In the genomic region with DNA sequence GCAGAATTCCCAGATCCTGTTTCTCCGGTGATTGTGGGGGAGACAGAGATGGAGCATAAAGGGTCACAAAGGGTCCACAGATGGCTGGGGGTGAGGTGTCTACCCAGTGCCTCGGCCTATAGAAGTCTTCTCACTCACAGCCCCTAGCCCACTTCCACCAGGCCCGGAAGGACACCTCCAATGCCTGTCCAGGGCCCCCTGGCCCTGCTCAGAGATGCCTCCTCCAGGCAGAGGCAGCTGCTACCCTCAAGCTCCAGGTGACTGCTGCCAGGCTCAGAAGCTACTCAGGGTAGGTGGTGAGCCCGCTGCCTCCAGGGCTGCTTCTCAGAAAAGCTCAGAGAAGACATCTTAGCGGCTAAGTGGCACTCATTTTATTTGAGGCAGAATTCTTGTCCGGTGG, we compare ENCODE assay signal across 2 cellular contexts.
TF ChIP-seq lines count a peak whose summit lies in the region.

No MANE protein-coding gene starts in this region.

TF ChIP-seq in HepG2, 621 proteins besides CTCF, POLR2A, EP300 and RAD21:
- no peak for TF ChIP-seq NFKB2 (CRISPR knock-in tag; IDR thresholded peaks at IDR 0.05; ENCODE audit: borderline replicate concordance)
- no peak for TF ChIP-seq ZFP36 (IDR thresholded peaks at IDR 0.05; ENCODE audit: borderline replicate concordance, low read depth, low read length, partially characterized antibody)
- TF ChIP-seq, protein P1, sequence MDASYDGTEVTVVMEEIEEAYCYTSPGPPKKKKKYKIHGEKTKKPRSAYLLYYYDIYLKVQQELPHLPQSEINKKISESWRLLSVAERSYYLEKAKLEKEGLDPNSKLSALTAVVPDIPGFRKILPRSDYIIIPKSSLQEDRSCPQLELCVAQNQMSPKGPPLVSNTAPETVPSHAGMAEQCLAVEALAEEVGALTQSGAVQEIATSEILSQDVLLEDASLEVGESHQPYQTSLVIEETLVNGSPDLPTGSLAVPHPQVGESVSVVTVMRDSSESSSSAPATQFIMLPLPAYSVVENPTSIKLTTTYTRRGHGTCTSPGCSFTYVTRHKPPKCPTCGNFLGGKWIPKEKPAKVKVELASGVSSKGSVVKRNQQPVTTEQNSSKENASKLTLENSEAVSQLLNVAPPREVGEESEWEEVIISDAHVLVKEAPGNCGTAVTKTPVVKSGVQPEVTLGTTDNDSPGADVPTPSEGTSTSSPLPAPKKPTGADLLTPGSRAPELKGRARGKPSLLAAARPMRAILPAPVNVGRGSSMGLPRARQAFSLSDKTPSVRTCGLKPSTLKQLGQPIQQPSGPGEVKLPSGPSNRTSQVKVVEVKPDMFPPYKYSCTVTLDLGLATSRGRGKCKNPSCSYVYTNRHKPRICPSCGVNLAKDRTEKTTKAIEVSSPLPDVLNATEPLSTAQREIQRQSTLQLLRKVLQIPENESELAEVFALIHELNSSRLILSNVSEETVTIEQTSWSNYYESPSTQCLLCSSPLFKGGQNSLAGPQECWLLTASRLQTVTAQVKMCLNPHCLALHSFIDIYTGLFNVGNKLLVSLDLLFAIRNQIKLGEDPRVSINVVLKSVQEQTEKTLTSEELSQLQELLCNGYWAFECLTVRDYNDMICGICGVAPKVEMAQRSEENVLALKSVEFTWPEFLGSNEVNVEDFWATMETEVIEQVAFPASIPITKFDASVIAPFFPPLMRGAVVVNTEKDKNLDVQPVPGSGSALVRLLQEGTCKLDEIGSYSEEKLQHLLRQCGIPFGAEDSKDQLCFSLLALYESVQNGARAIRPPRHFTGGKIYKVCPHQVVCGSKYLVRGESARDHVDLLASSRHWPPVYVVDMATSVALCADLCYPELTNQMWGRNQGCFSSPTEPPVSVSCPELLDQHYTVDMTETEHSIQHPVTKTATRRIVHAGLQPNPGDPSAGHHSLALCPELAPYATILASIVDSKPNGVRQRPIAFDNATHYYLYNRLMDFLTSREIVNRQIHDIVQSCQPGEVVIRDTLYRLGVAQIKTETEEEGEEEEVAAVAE (CRISPR knock-in tag; IDR thresholded peaks at IDR 0.05; ENCODE audit: borderline replicate concordance) = no peak
- TF ChIP-seq, protein P2, sequence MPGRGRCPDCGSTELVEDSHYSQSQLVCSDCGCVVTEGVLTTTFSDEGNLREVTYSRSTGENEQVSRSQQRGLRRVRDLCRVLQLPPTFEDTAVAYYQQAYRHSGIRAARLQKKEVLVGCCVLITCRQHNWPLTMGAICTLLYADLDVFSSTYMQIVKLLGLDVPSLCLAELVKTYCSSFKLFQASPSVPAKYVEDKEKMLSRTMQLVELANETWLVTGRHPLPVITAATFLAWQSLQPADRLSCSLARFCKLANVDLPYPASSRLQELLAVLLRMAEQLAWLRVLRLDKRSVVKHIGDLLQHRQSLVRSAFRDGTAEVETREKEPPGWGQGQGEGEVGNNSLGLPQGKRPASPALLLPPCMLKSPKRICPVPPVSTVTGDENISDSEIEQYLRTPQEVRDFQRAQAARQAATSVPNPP (CRISPR knock-in tag; IDR thresholded peaks at IDR 0.05) = no peak
- TF ChIP-seq ZNF382 (CRISPR knock-in tag; IDR thresholded peaks at IDR 0.05; ENCODE audit: borderline replicate concordance) = no peak
- no peak for TF ChIP-seq BRD4 (CRISPR knock-in tag; IDR thresholded peaks at IDR 0.05)
- TF ChIP-seq, protein P3, sequence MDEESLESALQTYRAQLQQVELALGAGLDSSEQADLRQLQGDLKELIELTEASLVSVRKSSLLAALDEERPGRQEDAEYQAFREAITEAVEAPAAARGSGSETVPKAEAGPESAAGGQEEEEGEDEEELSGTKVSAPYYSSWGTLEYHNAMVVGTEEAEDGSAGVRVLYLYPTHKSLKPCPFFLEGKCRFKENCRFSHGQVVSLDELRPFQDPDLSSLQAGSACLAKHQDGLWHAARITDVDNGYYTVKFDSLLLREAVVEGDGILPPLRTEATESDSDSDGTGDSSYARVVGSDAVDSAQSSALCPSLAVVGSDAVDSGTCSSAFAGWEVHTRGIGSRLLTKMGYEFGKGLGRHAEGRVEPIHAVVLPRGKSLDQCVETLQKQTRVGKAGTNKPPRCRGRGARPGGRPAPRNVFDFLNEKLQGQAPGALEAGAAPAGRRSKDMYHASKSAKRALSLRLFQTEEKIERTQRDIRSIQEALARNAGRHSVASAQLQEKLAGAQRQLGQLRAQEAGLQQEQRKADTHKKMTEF (CRISPR knock-in tag; IDR thresholded peaks at IDR 0.05) = no peak
- TF ChIP-seq PAXIP1 (CRISPR knock-in tag; conservative IDR thresholded peaks at IDR 0.05) = no peak
- TF ChIP-seq MEIS2 (CRISPR knock-in tag; IDR thresholded peaks at IDR 0.05) = no peak
- no peak for TF ChIP-seq ZNF83 (CRISPR knock-in tag; IDR thresholded peaks at IDR 0.05; ENCODE audit: borderline replicate concordance)
- TF ChIP-seq TCF12 (IDR thresholded peaks at IDR 0.05) = no peak
- no peak for TF ChIP-seq TCF12 (CRISPR knock-in tag; IDR thresholded peaks at IDR 0.05)
- TF ChIP-seq MIER2 (CRISPR knock-in tag; IDR thresholded peaks at IDR 0.05) = no peak
- no peak for TF ChIP-seq CCAR2 (optimal IDR thresholded peaks at IDR 0.05; ENCODE audit: low read depth, low read length)
- TF ChIP-seq ZNF724P (CRISPR knock-in tag; IDR thresholded peaks at IDR 0.05; ENCODE audit: borderline replicate concordance) = no peak
- TF ChIP-seq BRCA1 (CRISPR knock-in tag; IDR thresholded peaks at IDR 0.05) = no peak
- TF ChIP-seq PCBP2 (optimal IDR thresholded peaks at IDR 0.05; ENCODE audit: low read depth, low read length, poor library complexity, severe bottlenecking) = no peak
- TF ChIP-seq XBP1 (CRISPR knock-in tag; IDR thresholded peaks at IDR 0.05) = no peak

TF ChIP-seq in WTC11, 78 proteins besides CTCF, POLR2A, EP300 and RAD21:
- TF ChIP-seq JUN (CRISPR knock-in tag; IDR thresholded peaks at IDR 0.05) (no peak), NFYB (CRISPR knock-in tag; conservative IDR thresholded peaks at IDR 0.05; ENCODE audit: low read depth) (no peak), MYBL2 (CRISPR knock-in tag; IDR thresholded peaks at IDR 0.05) (no peak), ZNF317 (CRISPR knock-in tag; IDR thresholded peaks at IDR 0.05; ENCODE audit: borderline replicate concordance, low read depth) (no peak), ZNF416 (CRISPR knock-in tag; IDR thresholded peaks at IDR 0.05) (no peak), ATF2 (CRISPR knock-in tag; IDR thresholded peaks at IDR 0.05; ENCODE audit: borderline replicate concordance, low read depth) (no peak), MXD4 (CRISPR knock-in tag; IDR thresholded peaks at IDR 0.05; ENCODE audit: borderline replicate concordance) (no peak)
- TF ChIP-seq, protein P4, sequence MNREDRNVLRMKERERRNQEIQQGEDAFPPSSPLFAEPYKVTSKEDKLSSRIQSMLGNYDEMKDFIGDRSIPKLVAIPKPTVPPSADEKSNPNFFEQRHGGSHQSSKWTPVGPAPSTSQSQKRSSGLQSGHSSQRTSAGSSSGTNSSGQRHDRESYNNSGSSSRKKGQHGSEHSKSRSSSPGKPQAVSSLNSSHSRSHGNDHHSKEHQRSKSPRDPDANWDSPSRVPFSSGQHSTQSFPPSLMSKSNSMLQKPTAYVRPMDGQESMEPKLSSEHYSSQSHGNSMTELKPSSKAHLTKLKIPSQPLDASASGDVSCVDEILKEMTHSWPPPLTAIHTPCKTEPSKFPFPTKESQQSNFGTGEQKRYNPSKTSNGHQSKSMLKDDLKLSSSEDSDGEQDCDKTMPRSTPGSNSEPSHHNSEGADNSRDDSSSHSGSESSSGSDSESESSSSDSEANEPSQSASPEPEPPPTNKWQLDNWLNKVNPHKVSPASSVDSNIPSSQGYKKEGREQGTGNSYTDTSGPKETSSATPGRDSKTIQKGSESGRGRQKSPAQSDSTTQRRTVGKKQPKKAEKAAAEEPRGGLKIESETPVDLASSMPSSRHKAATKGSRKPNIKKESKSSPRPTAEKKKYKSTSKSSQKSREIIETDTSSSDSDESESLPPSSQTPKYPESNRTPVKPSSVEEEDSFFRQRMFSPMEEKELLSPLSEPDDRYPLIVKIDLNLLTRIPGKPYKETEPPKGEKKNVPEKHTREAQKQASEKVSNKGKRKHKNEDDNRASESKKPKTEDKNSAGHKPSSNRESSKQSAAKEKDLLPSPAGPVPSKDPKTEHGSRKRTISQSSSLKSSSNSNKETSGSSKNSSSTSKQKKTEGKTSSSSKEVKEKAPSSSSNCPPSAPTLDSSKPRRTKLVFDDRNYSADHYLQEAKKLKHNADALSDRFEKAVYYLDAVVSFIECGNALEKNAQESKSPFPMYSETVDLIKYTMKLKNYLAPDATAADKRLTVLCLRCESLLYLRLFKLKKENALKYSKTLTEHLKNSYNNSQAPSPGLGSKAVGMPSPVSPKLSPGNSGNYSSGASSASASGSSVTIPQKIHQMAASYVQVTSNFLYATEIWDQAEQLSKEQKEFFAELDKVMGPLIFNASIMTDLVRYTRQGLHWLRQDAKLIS (CRISPR knock-in tag; IDR thresholded peaks at IDR 0.05; ENCODE audit: borderline replicate concordance) = no peak
- TF ChIP-seq, protein P5, sequence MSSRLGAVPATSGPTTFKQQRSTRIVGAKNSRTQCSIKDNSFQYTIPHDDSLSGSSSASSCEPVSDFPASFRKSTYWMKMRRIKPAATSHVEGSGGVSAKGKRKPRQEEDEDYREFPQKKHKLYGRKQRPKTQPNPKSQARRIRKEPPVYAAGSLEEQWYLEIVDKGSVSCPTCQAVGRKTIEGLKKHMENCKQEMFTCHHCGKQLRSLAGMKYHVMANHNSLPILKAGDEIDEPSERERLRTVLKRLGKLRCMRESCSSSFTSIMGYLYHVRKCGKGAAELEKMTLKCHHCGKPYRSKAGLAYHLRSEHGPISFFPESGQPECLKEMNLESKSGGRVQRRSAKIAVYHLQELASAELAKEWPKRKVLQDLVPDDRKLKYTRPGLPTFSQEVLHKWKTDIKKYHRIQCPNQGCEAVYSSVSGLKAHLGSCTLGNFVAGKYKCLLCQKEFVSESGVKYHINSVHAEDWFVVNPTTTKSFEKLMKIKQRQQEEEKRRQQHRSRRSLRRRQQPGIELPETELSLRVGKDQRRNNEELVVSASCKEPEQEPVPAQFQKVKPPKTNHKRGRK (CRISPR knock-in tag; IDR thresholded peaks at IDR 0.05; ENCODE audit: borderline replicate concordance) = no peak
- TF ChIP-seq, protein P6, sequence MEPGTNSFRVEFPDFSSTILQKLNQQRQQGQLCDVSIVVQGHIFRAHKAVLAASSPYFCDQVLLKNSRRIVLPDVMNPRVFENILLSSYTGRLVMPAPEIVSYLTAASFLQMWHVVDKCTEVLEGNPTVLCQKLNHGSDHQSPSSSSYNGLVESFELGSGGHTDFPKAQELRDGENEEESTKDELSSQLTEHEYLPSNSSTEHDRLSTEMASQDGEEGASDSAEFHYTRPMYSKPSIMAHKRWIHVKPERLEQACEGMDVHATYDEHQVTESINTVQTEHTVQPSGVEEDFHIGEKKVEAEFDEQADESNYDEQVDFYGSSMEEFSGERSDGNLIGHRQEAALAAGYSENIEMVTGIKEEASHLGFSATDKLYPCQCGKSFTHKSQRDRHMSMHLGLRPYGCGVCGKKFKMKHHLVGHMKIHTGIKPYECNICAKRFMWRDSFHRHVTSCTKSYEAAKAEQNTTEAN (CRISPR knock-in tag; IDR thresholded peaks at IDR 0.05) = no peak; the same call in 1 of the 2 replicates
- TF ChIP-seq, protein P7, sequence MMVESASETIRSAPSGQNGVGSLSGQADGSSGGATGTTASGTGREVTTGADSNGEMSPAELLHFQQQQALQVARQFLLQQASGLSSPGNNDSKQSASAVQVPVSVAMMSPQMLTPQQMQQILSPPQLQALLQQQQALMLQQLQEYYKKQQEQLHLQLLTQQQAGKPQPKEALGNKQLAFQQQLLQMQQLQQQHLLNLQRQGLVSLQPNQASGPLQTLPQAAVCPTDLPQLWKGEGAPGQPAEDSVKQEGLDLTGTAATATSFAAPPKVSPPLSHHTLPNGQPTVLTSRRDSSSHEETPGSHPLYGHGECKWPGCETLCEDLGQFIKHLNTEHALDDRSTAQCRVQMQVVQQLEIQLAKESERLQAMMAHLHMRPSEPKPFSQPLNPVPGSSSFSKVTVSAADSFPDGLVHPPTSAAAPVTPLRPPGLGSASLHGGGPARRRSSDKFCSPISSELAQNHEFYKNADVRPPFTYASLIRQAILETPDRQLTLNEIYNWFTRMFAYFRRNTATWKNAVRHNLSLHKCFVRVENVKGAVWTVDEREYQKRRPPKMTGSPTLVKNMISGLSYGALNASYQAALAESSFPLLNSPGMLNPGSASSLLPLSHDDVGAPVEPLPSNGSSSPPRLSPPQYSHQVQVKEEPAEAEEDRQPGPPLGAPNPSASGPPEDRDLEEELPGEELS (CRISPR knock-in tag; IDR thresholded peaks at IDR 0.05) = no peak
